ENCODE assay signal across 5 cellular contexts in genomic region chr21:27025708-27026107, GRCh38. TPM values are rescaled to one million over a fixed set of nuclear protein-coding genes. Genes with fewer than 3 reads are reported as not detected.
"Had no signal": no experiment of that assay in that cellular context is flagged by ENCODE, and none has a peak within 500 bp of the region (broad histone marks: within the 10 kb centered on the region; RNA-seq: fewer than 3 reads in every experiment).

No MANE protein-coding gene starts in this region.

RNA-seq across cellular contexts. Expression of gene ADAMTS5, which starts 58.8 kb away (rescaled TPM):
- total RNA-seq: activated CD8-positive, alpha-beta T cell treated with anti-CD3 and anti-CD28 coated beads for 36 hours; activated T-cell treated with anti-CD3 and anti-CD28 coated beads, Interleukin-2, amount 50 U/mL, for 4 hours; activated T-helper 17 cell treated with anti-CD3 and anti-CD28 coated beads, Interleukin-2, amount 50 U/mL, for 72 hours; endothelial cell of umbilical vein; T-helper 1 cell treated with Interleukin-12 subunit alpha and Interleukin-12 subunit beta and Interleukin-4 antibody, amounts not matched to agents 30 ng/mL and 1 ng/mL, for 36 hours had no signal
- polyA plus RNA-seq: endothelial cell of umbilical vein had no signal
